ENCODE assay signal across 2 cellular contexts in genomic region chr17:38327936-38328335, GRCh38.
TF ChIP-seq lines count a peak whose summit lies in the region.

No MANE protein-coding gene starts in this region.

TF ChIP-seq in HepG2, 621 proteins besides CTCF, POLR2A, EP300 and RAD21 (continued from another document):
- TF ChIP-seq SMARCE1 (IDR thresholded peaks at IDR 0.05; ENCODE audit: borderline replicate concordance) = no peak

TF ChIP-seq in HEK293T, 16 proteins besides CTCF, POLR2A, EP300 and RAD21 (continued from another document):
- no peak for TF ChIP-seq SP1 (IDR thresholded peaks at IDR 0.05)
- TF ChIP-seq PKNOX1 (IDR thresholded peaks at IDR 0.05) = no peak
- TF ChIP-seq SUZ12 (IDR thresholded peaks at IDR 0.05) = no peak
- no peak for TF ChIP-seq FOXK2 (IDR thresholded peaks at IDR 0.05)
- no peak for TF ChIP-seq ELF4 (IDR thresholded peaks at IDR 0.05)
- no peak for TF ChIP-seq FOXA1 (IDR thresholded peaks at IDR 0.05)
- no peak for TF ChIP-seq TARDBP (IDR thresholded peaks at IDR 0.05)
- no peak for TF ChIP-seq L3MBTL2 (conservative IDR thresholded peaks at IDR 0.05)
- no peak for TF ChIP-seq FOXM1 (IDR thresholded peaks at IDR 0.05; ENCODE audit: borderline replicate concordance)
- no peak for TF ChIP-seq NFRKB (IDR thresholded peaks at IDR 0.05)
- no peak for TF ChIP-seq ARNT (IDR thresholded peaks at IDR 0.05)
- no peak for TF ChIP-seq HDGF (IDR thresholded peaks at IDR 0.05; ENCODE audit: borderline replicate concordance)
- no peak for TF ChIP-seq ZNF384 (IDR thresholded peaks at IDR 0.05)
- TF ChIP-seq BHLHE40 (IDR thresholded peaks at IDR 0.05; ENCODE audit: borderline replicate concordance) = no peak
TF ChIP-seq in HEK293T: peak in this region for 0.
